26 cellular contexts compared by ENCODE assay signal in the genomic region with DNA sequence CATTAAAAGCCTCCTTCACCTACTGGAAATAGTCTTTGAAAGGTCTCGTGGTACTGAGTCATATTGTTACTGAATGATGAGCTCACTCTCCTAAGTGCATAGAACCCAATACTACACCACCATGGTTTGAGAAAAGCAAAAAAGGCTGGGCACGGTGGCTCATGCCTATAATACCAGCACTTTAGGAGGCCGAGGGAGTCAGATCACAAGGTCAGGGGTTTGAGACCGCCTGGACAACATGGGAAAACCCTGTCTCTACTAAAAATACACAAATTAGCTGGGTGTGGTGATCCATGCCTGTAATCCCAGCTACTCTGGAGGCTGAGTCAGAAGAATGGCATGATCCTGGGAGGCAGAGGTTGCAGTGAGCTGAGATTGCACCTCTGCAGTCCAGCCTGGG. TPM values are rescaled to one million over a fixed set of nuclear protein-coding genes. Genes with fewer than 3 reads are reported as not detected.
DNase-seq lines count a peak whose midpoint lies in the region; ATAC-seq, FAIRE-seq and TF ChIP-seq lines count a peak whose summit lies in the region.
"Had no signal": no experiment of that assay in that cellular context is flagged by ENCODE, and none has a peak within 500 bp of the region (broad histone marks: within the 10 kb centered on the region; RNA-seq: fewer than 3 reads in every experiment).

No MANE protein-coding gene starts in this region.

- H3K9me3 ChIP-seq in pancreas, result no peaks in the 10 kb centered on the region
- H3K9me3 ChIP-seq: upper lobe of right lung had no signal

- DNase-seq in ACHN (peak; percentile 14), H4 (ENCODE audit: low spot score) (peak; percentile 57), RPMI7951 (ENCODE audit: low read depth) (peak; percentile 37), foreskin keratinocyte (peak; percentile 3 to 70), pancreas (no peak)
- no peak for DNase-seq in activated CD8-positive, alpha-beta memory T cell treated with anti-CD3 and anti-CD28 coated beads, Interleukin-2, amount 50 U/mL, for 4 hours
- no peak for DNase-seq in activated T-cell treated with anti-CD3 and anti-CD28 coated beads, Interleukin-2, amount 50 U/mL, for 1 hour
- DNase-seq: amygdala; cerebellar nuclear complex; COR-L47; effector memory CD8-positive, alpha-beta T cell; GDM1; hypothalamus; KG1; left cardiac atrium; NCI-H1417 treated with DMSO at 0.1 percent for 48 hours; stimulated activated CD4-positive, alpha-beta T cell treated with anti-CD3 and anti-CD28 coated beads, Interleukin-15, amount 100 ng/mL, for 24 hours; stimulated activated naive CD4-positive, alpha-beta T cell; upper lobe of right lung had no signal

- H3K4me3 ChIP-seq in pancreas, result no peak overlapping the region
- H3K4me3 ChIP-seq: upper lobe of right lung had no signal

- intact Hi-C loops in pancreas (cut with DNase I), result no loop called here

- 48 to 52% methylated on average over 4 of the region's 4 CpGs for WGBS in pancreas, 2 donors

- H3K27me3 ChIP-seq in foreskin keratinocyte (no peaks in the 10 kb centered on the region), pancreas (no peaks in the 10 kb centered on the region)
- H3K27me3 ChIP-seq: upper lobe of right lung had no signal

- TF ChIP-seq CTCF in foreskin keratinocyte (conservative IDR thresholded peaks at IDR 0.05), result no peak
- TF ChIP-seq CTCF in pancreas (IDR thresholded peaks at IDR 0.05), result no peak

- no peaks in the 10 kb centered on the region for H3K36me3 ChIP-seq in pancreas
- H3K36me3 ChIP-seq: upper lobe of right lung had no signal

- no peak for FAIRE-seq in pancreas (lab: Jason Lieb, UNC)

- H3K27ac ChIP-seq in foreskin keratinocyte (peak overlapping the region; percentile 55), pancreas (no peak overlapping the region)
- H3K27ac ChIP-seq: HL-60, upper lobe of right lung had no signal

- in situ Hi-C loops in ACHN (cut with HindIII; ENCODE audit: low pct_ligation_motif_present, low pct_unique_long_range_greater_than_20kb, low sequenced_read_pairs), result no loop called here

- no peaks in the 10 kb centered on the region for H3K4me1 ChIP-seq in foreskin keratinocyte
- no peaks in the 10 kb centered on the region for H3K4me1 ChIP-seq in pancreas
- H3K4me1 ChIP-seq: upper lobe of right lung had no signal

- ATAC-seq in foreskin keratinocyte (peak; percentile 89), pancreas (no peak), GM21619 (IDR thresholded peaks at IDR 0.05; ENCODE audit: unreplicated experiment) (no peak)
- ATAC-seq: effector memory CD8-positive, alpha-beta T cell; left cardiac atrium; Right ventricle myocardium inferior; upper lobe of right lung; WTC11 had no signal

RNA-seq across cellular contexts. Expression of a gene that starts 3.3 kb away (rescaled TPM):
- not detected in 2 replicates for total RNA-seq in H4 (2014; rRNA removed; shearing (Covaris generic))
- total RNA-seq in RPMI7951 (2014; rRNA removed; shearing (Covaris generic)), result 0.12 TPM in 1 of 2 replicates, not detected in the other
- total RNA-seq in foreskin keratinocyte, result not detected in 2 replicates
- not detected in 2 replicates for polyA plus RNA-seq in foreskin keratinocyte
- not detected for total RNA-seq in pancreas
- not detected for polyA plus RNA-seq in pancreas
- total RNA-seq: activated T-helper 2 cell treated with anti-CD3 and anti-CD28 coated beads, Interferon-gamma antibody, Interleukin-2, Interleukin-4, amounts not matched to agents 10 μg/mL and 5 μg/mL and 100 μg/mL, durations not matched to agents 14 hours and 24 hours and 36 hours; left cardiac atrium; renal cortical epithelial cell; Right ventricle myocardium inferior; T-helper 1 cell treated with Interleukin-12 subunit alpha and Interleukin-12 subunit beta and Interleukin-4 antibody, amounts not matched to agents 30 ng/mL and 1 ng/mL, for 36 hours; upper lobe of right lung; WTC11 had no signal

RNA-seq across cellular contexts. Expression of a gene that starts 5.1 kb away (rescaled TPM):
- not detected in 2 replicates for total RNA-seq in H4 (2014; rRNA removed; shearing (Covaris generic))
- not detected in 2 replicates for total RNA-seq in RPMI7951 (2014; rRNA removed; shearing (Covaris generic))
- total RNA-seq in foreskin keratinocyte (not detected in 2 replicates), pancreas (not detected)
- polyA plus RNA-seq in foreskin keratinocyte (not detected in 2 replicates), pancreas (not detected)
- total RNA-seq: activated T-helper 2 cell treated with anti-CD3 and anti-CD28 coated beads, Interferon-gamma antibody, Interleukin-2, Interleukin-4, amounts not matched to agents 10 μg/mL and 5 μg/mL and 100 μg/mL, durations not matched to agents 14 hours and 24 hours and 36 hours; left cardiac atrium; renal cortical epithelial cell; Right ventricle myocardium inferior; T-helper 1 cell treated with Interleukin-12 subunit alpha and Interleukin-12 subunit beta and Interleukin-4 antibody, amounts not matched to agents 30 ng/mL and 1 ng/mL, for 36 hours; upper lobe of right lung; WTC11 had no signal

RNA-seq across cellular contexts. Expression of a gene that starts 20.6 kb away (rescaled TPM):
- not detected in 2 replicates for total RNA-seq in H4 (2014; rRNA removed; shearing (Covaris generic))
- not detected in 2 replicates for total RNA-seq in RPMI7951 (2014; rRNA removed; shearing (Covaris generic))
- not detected in 2 replicates for total RNA-seq in foreskin keratinocyte
- polyA plus RNA-seq in foreskin keratinocyte, result not detected in 2 replicates
- not detected for total RNA-seq in pancreas
- polyA plus RNA-seq in pancreas, result not detected
- total RNA-seq: activated T-helper 2 cell treated with anti-CD3 and anti-CD28 coated beads, Interferon-gamma antibody, Interleukin-2, Interleukin-4, amounts not matched to agents 10 μg/mL and 5 μg/mL and 100 μg/mL, durations not matched to agents 14 hours and 24 hours and 36 hours; left cardiac atrium; renal cortical epithelial cell; Right ventricle myocardium inferior; T-helper 1 cell treated with Interleukin-12 subunit alpha and Interleukin-12 subunit beta and Interleukin-4 antibody, amounts not matched to agents 30 ng/mL and 1 ng/mL, for 36 hours; upper lobe of right lung; WTC11 had no signal

RNA-seq across cellular contexts. Expression of a gene that starts 34.2 kb away (rescaled TPM):
- not detected in 2 replicates for total RNA-seq in H4 (2014; rRNA removed; shearing (Covaris generic))
- not detected in 2 replicates for total RNA-seq in RPMI7951 (2014; rRNA removed; shearing (Covaris generic))
- total RNA-seq in foreskin keratinocyte (not detected in 2 replicates), pancreas (not detected)
- polyA plus RNA-seq in foreskin keratinocyte (not detected in 2 replicates), pancreas (not detected)
- total RNA-seq: activated T-helper 2 cell treated with anti-CD3 and anti-CD28 coated beads, Interferon-gamma antibody, Interleukin-2, Interleukin-4, amounts not matched to agents 10 μg/mL and 5 μg/mL and 100 μg/mL, durations not matched to agents 14 hours and 24 hours and 36 hours; left cardiac atrium; renal cortical epithelial cell; Right ventricle myocardium inferior; T-helper 1 cell treated with Interleukin-12 subunit alpha and Interleukin-12 subunit beta and Interleukin-4 antibody, amounts not matched to agents 30 ng/mL and 1 ng/mL, for 36 hours; upper lobe of right lung; WTC11 had no signal

RNA-seq across cellular contexts. Expression of a gene that starts 46.3 kb away (rescaled TPM):
- total RNA-seq in H4 (2014; rRNA removed; shearing (Covaris generic)), result not detected in 2 replicates
- total RNA-seq in RPMI7951 (2014; rRNA removed; shearing (Covaris generic)), result not detected in 2 replicates
- total RNA-seq in foreskin keratinocyte, result not detected in 2 replicates
- polyA plus RNA-seq in foreskin keratinocyte, result not detected in 2 replicates
- not detected for total RNA-seq in pancreas
- polyA plus RNA-seq in pancreas, result not detected
- total RNA-seq: activated T-helper 2 cell treated with anti-CD3 and anti-CD28 coated beads, Interferon-gamma antibody, Interleukin-2, Interleukin-4, amounts not matched to agents 10 μg/mL and 5 μg/mL and 100 μg/mL, durations not matched to agents 14 hours and 24 hours and 36 hours; left cardiac atrium; renal cortical epithelial cell; Right ventricle myocardium inferior; T-helper 1 cell treated with Interleukin-12 subunit alpha and Interleukin-12 subunit beta and Interleukin-4 antibody, amounts not matched to agents 30 ng/mL and 1 ng/mL, for 36 hours; upper lobe of right lung; WTC11 had no signal

Comparison
In these comparisons a context has a peak if more than half of its experiments do, and no peak if none do; other contexts are left out.
1. DNase-seq: peak in ACHN (single experiment), H4 (single experiment), RPMI7951 (single experiment) and foreskin keratinocyte (2 of 2); none in activated CD8-positive, alpha-beta memory T cell treated with anti-CD3 and anti-CD28 coated beads, Interleukin-2, amount 50 U/mL, for 4 hours (single experiment), pancreas (0 of 6) and activated T-cell treated with anti-CD3 and anti-CD28 coated beads, Interleukin-2, amount 50 U/mL, for 1 hour (single experiment).